ENCODE assay signal across 1 cellular context in genomic region chr19:11931051-11931450, GRCh38.
A peak's percentile ranks its signal among the peaks of the same experiment; 100 is the strongest.
TF ChIP-seq lines count a peak whose summit lies in the region.

No MANE protein-coding gene starts in this region.

TF ChIP-seq in HepG2, 621 proteins besides CTCF, POLR2A, EP300 and RAD21:
- TF ChIP-seq RBFOX2 (IDR thresholded peaks at IDR 0.05; ENCODE audit: low read depth, low read length) (peak; percentile 8; the same call in 1 of the 2 replicates), RFX3 (CRISPR knock-in tag; IDR thresholded peaks at IDR 0.05) (no peak)
- TF ChIP-seq, protein P1, sequence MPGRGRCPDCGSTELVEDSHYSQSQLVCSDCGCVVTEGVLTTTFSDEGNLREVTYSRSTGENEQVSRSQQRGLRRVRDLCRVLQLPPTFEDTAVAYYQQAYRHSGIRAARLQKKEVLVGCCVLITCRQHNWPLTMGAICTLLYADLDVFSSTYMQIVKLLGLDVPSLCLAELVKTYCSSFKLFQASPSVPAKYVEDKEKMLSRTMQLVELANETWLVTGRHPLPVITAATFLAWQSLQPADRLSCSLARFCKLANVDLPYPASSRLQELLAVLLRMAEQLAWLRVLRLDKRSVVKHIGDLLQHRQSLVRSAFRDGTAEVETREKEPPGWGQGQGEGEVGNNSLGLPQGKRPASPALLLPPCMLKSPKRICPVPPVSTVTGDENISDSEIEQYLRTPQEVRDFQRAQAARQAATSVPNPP (CRISPR knock-in tag; IDR thresholded peaks at IDR 0.05) = no peak
